Comparison of ENCODE assay signal across 15 cellular contexts in the genomic region with DNA sequence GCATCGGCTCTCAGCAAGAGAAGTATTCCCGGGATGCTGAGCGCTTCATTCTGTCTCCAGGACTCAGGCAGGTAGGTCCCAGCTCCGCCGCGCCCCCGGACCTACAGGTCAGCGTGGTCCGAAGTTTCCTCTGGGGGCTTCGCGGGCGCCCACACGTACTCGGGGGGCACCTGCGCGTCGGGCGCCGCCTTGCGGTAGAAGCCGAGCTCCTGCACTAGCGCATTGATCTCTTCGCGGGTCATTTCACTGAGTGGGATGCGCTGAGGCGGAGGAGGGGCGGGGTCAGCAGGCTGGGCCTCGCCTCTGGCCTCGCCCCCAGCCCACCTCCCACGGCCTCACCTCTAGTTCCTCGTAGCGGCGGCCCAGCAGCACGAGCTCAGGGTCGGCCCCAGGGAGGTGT. TPM values are rescaled to one million over a fixed set of nuclear protein-coding genes. Genes with fewer than 3 reads are reported as not detected.
DNase-seq lines count a peak whose midpoint lies in the region; ATAC-seq, FAIRE-seq and TF ChIP-seq lines count a peak whose summit lies in the region.
"Had no signal": no experiment of that assay in that cellular context is flagged by ENCODE, and none has a peak within 500 bp of the region (broad histone marks: within the 10 kb centered on the region; RNA-seq: fewer than 3 reads in every experiment).

No MANE protein-coding gene starts in this region.

- FAIRE-seq in keratinocyte (lab: Jason Lieb, UNC): no peak
- FAIRE-seq: HTR-8/SVneo had no signal

- H3K9me3 Mint-ChIP-seq in chondrocyte (ENCODE audit: low read depth): no peaks in the 10 kb centered on the region
- H3K9me3 Mint-ChIP-seq: activated CD4-positive, alpha-beta T cell treated with anti-CD3 and anti-CD28 coated beads, Interleukin-2, amount 10 ng/mL, durations not matched to agents 24 days and 14 days; activated naive CD4-positive, alpha-beta T cell treated with anti-CD3 and anti-CD28 coated beads, Interleukin-2, amount 50 U/mL, for 72 hours had no signal

- H2AFZ ChIP-seq in keratinocyte (ENCODE audit: control insufficient read depth, low read length): no peak overlapping the region

- peaks cover 10% of the 10 kb centered on the region for H3K4me1 ChIP-seq in keratinocyte (ENCODE audit: control insufficient read depth, extremely low read depth, insufficient read depth, low read length)
- H3K4me1 ChIP-seq in stomach smooth muscle (ENCODE audit: control insufficient read depth, insufficient read depth, low read length): peaks cover 69% of the 10 kb centered on the region

- H3K27ac ChIP-seq in keratinocyte (ENCODE audit: control insufficient read depth, insufficient read depth, low read length): no peak overlapping the region
- peak overlapping the region; percentile 99 for H3K27ac ChIP-seq in stomach smooth muscle (ENCODE audit: low read length)

- TF ChIP-seq CTCF in HFF-Myc (IDR thresholded peaks at IDR 0.05; ENCODE audit: low read depth, low read length, missing control alignments) (peak; percentile 5), chondrocyte (IDR thresholded peaks at IDR 0.05) (peak; percentile 41), keratinocyte (optimal IDR thresholded peaks at IDR 0.05 in 1 of 3, IDR thresholded peaks at IDR 0.05 in 1 of 3, conservative IDR thresholded peaks at IDR 0.05 in 1 of 3; ENCODE audit: extremely low read depth in 1 of 3, insufficient read depth in 2 of 3, low read length in 3 of 3) (peak in 2 of 3 experiments; percentile 12 to 15)

- peaks cover 23 to 34% of the 10 kb centered on the region in 2 experiments for H3K36me3 ChIP-seq in keratinocyte (ENCODE audit: control insufficient read depth in 2 of 2, extremely low read depth in 1 of 2, insufficient read depth in 2 of 2, low read length in 2 of 2)
- peaks cover 27 to 31% of the 10 kb centered on the region in 2 donors for H3K36me3 ChIP-seq in stomach smooth muscle (ENCODE audit: control insufficient read depth in 2 of 2, insufficient read depth in 2 of 2, low read length in 2 of 2)

- H3K27ac Mint-ChIP-seq in chondrocyte (ENCODE audit: unreplicated experiment): no peak overlapping the region
- H3K27ac Mint-ChIP-seq: activated CD4-positive, alpha-beta T cell treated with anti-CD3 and anti-CD28 coated beads, Interleukin-2, amount 10 ng/mL, durations not matched to agents 24 days and 14 days had no signal

- peaks cover 44% of the 10 kb centered on the region for H3K4me1 Mint-ChIP-seq in chondrocyte (ENCODE audit: low read depth)

- DNase-seq in HFF-Myc (ENCODE audit: extremely low read depth, low read depth) (no peak), chondrocyte (ENCODE audit: low spot score) (no peak), keratinocyte (ENCODE audit: low read depth, low spot score) (no peak), hypothalamus (lab: John Stamatoyannopoulos, UW) (no peak)
- DNase-seq: activated CD4-positive, alpha-beta T cell treated with anti-CD3 and anti-CD28 coated beads, Interleukin-2, amount 10 ng/mL, durations not matched to agents 24 days and 14 days; DND-41; SIG-M5; stimulated activated CD4-positive, alpha-beta T cell treated with anti-CD3 and anti-CD28 coated beads, Interleukin-1b, Interleukin-23, amount 100 ng/mL, for 48 hours; substantia nigra had no signal

- no peak overlapping the region for H3K4me2 ChIP-seq in keratinocyte (ENCODE audit: control insufficient read depth, extremely low read depth, insufficient read depth, low read depth, low read length)

- H3K36me3 Mint-ChIP-seq in chondrocyte (ENCODE audit: low read depth): peaks cover 4% of the 10 kb centered on the region
- H3K36me3 Mint-ChIP-seq: activated naive CD4-positive, alpha-beta T cell treated with anti-CD3 and anti-CD28 coated beads, Interleukin-2, amount 50 U/mL, for 72 hours had no signal

- H3K9me3 ChIP-seq in keratinocyte (ENCODE audit: control insufficient read depth, low read depth, low read length): no peaks in the 10 kb centered on the region
- H3K9me3 ChIP-seq in stomach smooth muscle (ENCODE audit: control insufficient read depth in 2 of 2, low read length in 2 of 2): no peaks in the 10 kb centered on the region

- dilution Hi-C loops in keratinocyte (cut with MboI; ENCODE audit: extremely low pct_ligation_motif_present, low sequenced_read_pairs): no loop called here

- no peaks in the 10 kb centered on the region for H3K27me3 Mint-ChIP-seq in chondrocyte (ENCODE audit: low read depth)
- H3K27me3 Mint-ChIP-seq: activated CD4-positive, alpha-beta T cell treated with anti-CD3 and anti-CD28 coated beads, Interleukin-2, amount 10 ng/mL, durations not matched to agents 24 days and 14 days had no signal

- H3K4me3 Mint-ChIP-seq in chondrocyte (ENCODE audit: unreplicated experiment): no peak overlapping the region
- H3K4me3 Mint-ChIP-seq: activated CD4-positive, alpha-beta T cell treated with anti-CD3 and anti-CD28 coated beads, Interleukin-2, amount 10 ng/mL, durations not matched to agents 24 days and 14 days had no signal

- H3K9ac ChIP-seq in keratinocyte (ENCODE audit: control insufficient read depth, extremely low read depth, insufficient read depth, low read length): no peak overlapping the region
- H3K9ac ChIP-seq in stomach smooth muscle (ENCODE audit: low read length in 2 of 2): peak overlapping the region; percentile 42 to 100

- no peaks in the 10 kb centered on the region for H3K79me2 ChIP-seq in keratinocyte (ENCODE audit: control insufficient read depth, insufficient read depth, low read length)

- no peaks in the 10 kb centered on the region for H3K27me3 ChIP-seq in keratinocyte (ENCODE audit: control insufficient read depth, extremely low read depth, insufficient read depth, low read length)
- H3K27me3 ChIP-seq in stomach smooth muscle (ENCODE audit: control insufficient read depth in 1 of 2, insufficient read depth in 2 of 2, low read length in 2 of 2): no peaks in the 10 kb centered on the region

- ATAC-seq in GM18870 (IDR thresholded peaks at IDR 0.05; ENCODE audit: unreplicated experiment) (no peak), HG02840 (IDR thresholded peaks at IDR 0.05; ENCODE audit: low FRiP score, unreplicated experiment) (no peak)
- ATAC-seq: activated naive CD4-positive, alpha-beta T cell treated with anti-CD3 and anti-CD28 coated beads, Interleukin-2, amount 50 U/mL, for 72 hours had no signal

- H3K4me3 ChIP-seq in HFF-Myc (replicated peaks; ENCODE audit: low read depth, low read length): no peak overlapping the region
- no peak overlapping the region for H3K4me3 ChIP-seq in keratinocyte (ENCODE audit: control insufficient read depth in 2 of 3, extremely low read depth in 1 of 3, insufficient read depth in 2 of 3, low read depth in 1 of 3, low read length in 3 of 3)
- peak overlapping the region; percentile 90 to 97 for H3K4me3 ChIP-seq in stomach smooth muscle (ENCODE audit: low read length in 2 of 2)

- H3K9me1 ChIP-seq in keratinocyte (ENCODE audit: control insufficient read depth, extremely low read depth, insufficient read depth, low read length): no peaks in the 10 kb centered on the region

- peaks cover 16% of the 10 kb centered on the region for H4K20me1 ChIP-seq in keratinocyte (ENCODE audit: control insufficient read depth, extremely low read depth, insufficient read depth, low read length)

RNA-seq across cellular contexts. Expression of gene SELENOM, which starts 2.5 kb away (rescaled TPM):
- total RNA-seq in chondrocyte: 200 to 228 TPM (median 217 TPM) in 3 replicates
- 9.1 to 27.7 TPM (median 16.3 TPM) in 3 replicates for polyA plus RNA-seq in keratinocyte
- polyA plus RNA-seq in keratinocyte (2011; ENCODE audit: low read depth): 2.0 TPM
- polyA plus RNA-seq in keratinocyte (2011; cell fraction: cytosol; rRNA removed): 15.6 and 62.0 TPM in 2 replicates
- polyA plus RNA-seq in keratinocyte (2011; cell fraction: nucleus; rRNA removed): 21.0 and 31.3 TPM in 2 replicates
- 20.2 and 23.6 TPM in 2 replicates for polyA plus RNA-seq in keratinocyte (2012; ENCODE audit: low replicate concordance)
- polyA minus RNA-seq in keratinocyte: 2.7 to 13.0 TPM (median 4.8 TPM) in 3 replicates
- polyA minus RNA-seq in keratinocyte (2011; cell fraction: cytosol; rRNA and poly(A)+ RNA removed): 29.4 TPM
- 9.5 and 10.3 TPM in 2 replicates for polyA minus RNA-seq in keratinocyte (2011; cell fraction: nucleus; rRNA and poly(A)+ RNA removed)

RNA-seq across cellular contexts. Expression of gene INPP5J, which starts 17.9 kb away (rescaled TPM):
- total RNA-seq in chondrocyte: 3.5 to 5.9 TPM (median 5.2 TPM) in 3 replicates
- polyA plus RNA-seq in keratinocyte: 0.14 to 0.26 TPM (median 0.22 TPM) in 3 replicates
- 0.56 TPM for polyA plus RNA-seq in keratinocyte (2011; ENCODE audit: low read depth)
- polyA plus RNA-seq in keratinocyte (2011; cell fraction: cytosol; rRNA removed): 0.09 and 0.27 TPM in 2 replicates
- polyA plus RNA-seq in keratinocyte (2011; cell fraction: nucleus; rRNA removed): 0.69 and 0.95 TPM in 2 replicates
- 0.46 and 0.72 TPM in 2 replicates for polyA plus RNA-seq in keratinocyte (2012; ENCODE audit: low replicate concordance)
- 0.33 to 1.8 TPM in 2 of 3 replicates, not detected in the other for polyA minus RNA-seq in keratinocyte
- polyA minus RNA-seq in keratinocyte (2011; cell fraction: cytosol; rRNA and poly(A)+ RNA removed): not detected
- polyA minus RNA-seq in keratinocyte (2011; cell fraction: nucleus; rRNA and poly(A)+ RNA removed): 0.32 TPM in 1 of 2 replicates, not detected in the other

RNA-seq across cellular contexts. Expression of gene SMTN, which starts 23.8 kb away (rescaled TPM):
- 37.9 to 58.1 TPM (median 47.2 TPM) in 3 replicates for total RNA-seq in chondrocyte
- 51.1 to 131 TPM (median 61.2 TPM) in 3 replicates for polyA plus RNA-seq in keratinocyte
- 94.1 TPM for polyA plus RNA-seq in keratinocyte (2011; ENCODE audit: low read depth)
- polyA plus RNA-seq in keratinocyte (2011; cell fraction: cytosol; rRNA removed): 39.0 and 77.5 TPM in 2 replicates
- polyA plus RNA-seq in keratinocyte (2011; cell fraction: nucleus; rRNA removed): 212 and 218 TPM in 2 replicates
- 49.4 and 178 TPM in 2 replicates for polyA plus RNA-seq in keratinocyte (2012; ENCODE audit: low replicate concordance)
- polyA minus RNA-seq in keratinocyte: 49.3 to 251 TPM (median 55.2 TPM) in 3 replicates
- 145 TPM for polyA minus RNA-seq in keratinocyte (2011; cell fraction: cytosol; rRNA and poly(A)+ RNA removed)
- 134 and 142 TPM in 2 replicates for polyA minus RNA-seq in keratinocyte (2011; cell fraction: nucleus; rRNA and poly(A)+ RNA removed)

RNA-seq across cellular contexts. Expression of gene PLA2G3, which starts 35.4 kb away (rescaled TPM):
- total RNA-seq in chondrocyte: 0.07 to 0.13 TPM in 2 of 3 replicates, not detected in the other
- 0.37 to 0.39 TPM (median 0.38 TPM) in 3 replicates for polyA plus RNA-seq in keratinocyte
- 0.70 TPM for polyA plus RNA-seq in keratinocyte (2011; ENCODE audit: low read depth)
- polyA plus RNA-seq in keratinocyte (2011; cell fraction: cytosol; rRNA removed): 0.11 and 0.12 TPM in 2 replicates
- 0.34 and 0.53 TPM in 2 replicates for polyA plus RNA-seq in keratinocyte (2011; cell fraction: nucleus; rRNA removed)
- 0.44 and 2.1 TPM in 2 replicates for polyA plus RNA-seq in keratinocyte (2012; ENCODE audit: low replicate concordance)
- 0.46 to 0.59 TPM in 2 of 3 replicates, not detected in the other for polyA minus RNA-seq in keratinocyte
- polyA minus RNA-seq in keratinocyte (2011; cell fraction: cytosol; rRNA and poly(A)+ RNA removed): not detected
- 0.21 TPM in 1 of 2 replicates, not detected in the other for polyA minus RNA-seq in keratinocyte (2011; cell fraction: nucleus; rRNA and poly(A)+ RNA removed)
- total RNA-seq: activated CD4-positive, alpha-beta T cell treated with anti-CD3 and anti-CD28 coated beads, Interleukin-2, amount 10 ng/mL, durations not matched to agents 24 days and 14 days; activated naive CD4-positive, alpha-beta T cell treated with anti-CD3 and anti-CD28 coated beads, Interleukin-2, amount 50 U/mL, for 72 hours; mesenteric fat pad had no signal

RNA-seq across cellular contexts. Expression of gene RNF185, which starts 55.1 kb away (rescaled TPM):
- total RNA-seq in chondrocyte: 28.6 to 36.9 TPM (median 35.8 TPM) in 3 replicates
- 35.1 to 44.3 TPM (median 35.4 TPM) in 3 replicates for polyA plus RNA-seq in keratinocyte
- 14.5 TPM for polyA plus RNA-seq in keratinocyte (2011; ENCODE audit: low read depth)
- polyA plus RNA-seq in keratinocyte (2011; cell fraction: cytosol; rRNA removed): 28.0 and 37.6 TPM in 2 replicates
- 40.4 and 40.6 TPM in 2 replicates for polyA plus RNA-seq in keratinocyte (2011; cell fraction: nucleus; rRNA removed)
- polyA plus RNA-seq in keratinocyte (2012; ENCODE audit: low replicate concordance): 21.1 and 36.6 TPM in 2 replicates
- 19.9 to 33.9 TPM (median 27.0 TPM) in 3 replicates for polyA minus RNA-seq in keratinocyte
- polyA minus RNA-seq in keratinocyte (2011; cell fraction: cytosol; rRNA and poly(A)+ RNA removed): 20.1 TPM
- polyA minus RNA-seq in keratinocyte (2011; cell fraction: nucleus; rRNA and poly(A)+ RNA removed): 17.8 and 25.9 TPM in 2 replicates

Comparison
In these comparisons a context has a peak if more than half of its experiments do, and no peak if none do; other contexts are left out.
1. H3K4me3 ChIP-seq: peak in stomach smooth muscle (2 of 2); none in HFF-Myc (single experiment) and keratinocyte (0 of 3).
2. Peak in every context shown above with its lines, with median percentiles within 50 percentile points of each other: CTCF ChIP-seq.